Comparison of ENCODE assay signal across 25 cellular contexts in genomic region chr7:80870806-80871205, GRCh38. TPM values are rescaled to one million over a fixed set of nuclear protein-coding genes. Genes with fewer than 3 reads are reported as not detected.
DNase-seq lines count a peak whose midpoint lies in the region; ATAC-seq and TF ChIP-seq lines count a peak whose summit lies in the region.
"Had no signal": no experiment of that assay in that cellular context is flagged by ENCODE, and none has a peak within 500 bp of the region (broad histone marks: within the 10 kb centered on the region; RNA-seq: fewer than 3 reads in every experiment).

No MANE protein-coding gene starts in this region.

- H3K9ac ChIP-seq in PC-3 (ENCODE audit: low read length) = no peak overlapping the region
- H3K9ac ChIP-seq in mesenchymal stem cell (ENCODE audit: low read length) = no peak overlapping the region
- H3K9ac ChIP-seq in skeletal muscle tissue (ENCODE audit: low read depth in 1 of 3, low read length in 3 of 3) = no peak overlapping the region

- no peak overlapping the region for H2BK5ac ChIP-seq in mesenchymal stem cell (ENCODE audit: low read depth, low read length, poor library complexity, severe bottlenecking)

- peak overlapping the region; percentile 72 for H2AK5ac ChIP-seq in mesenchymal stem cell (ENCODE audit: low read length, severe bottlenecking)

- H3K27me3 Mint-ChIP-seq in GM23338 (ENCODE audit: insufficient read depth, low read depth, poor library complexity) = no peaks in the 10 kb centered on the region
- H3K27me3 Mint-ChIP-seq in naive thymus-derived CD4-positive, alpha-beta T cell = no peaks in the 10 kb centered on the region
- H3K27me3 Mint-ChIP-seq: activated CD8-positive, alpha-beta memory T cell treated with anti-CD3 and anti-CD28 coated beads, Interleukin-2, amount 10 ng/mL, durations not matched to agents 7 days and 5 days; activated naive CD4-positive, alpha-beta T cell treated with anti-CD3 and anti-CD28 coated beads, Interleukin-2, amount 10 ng/mL, durations not matched to agents 7 days and 5 days; CD4-positive, alpha-beta memory T cell had no signal

- TF ChIP-seq CTCF in GM23338 (conservative IDR thresholded peaks at IDR 0.05; ENCODE audit: low read depth in 2 of 2) (no peak), PC-3 (conservative IDR thresholded peaks at IDR 0.05; ENCODE audit: low read depth, low read length) (no peak)

- POLR2A ChIA-PET in PC-3 (lab: Charles Lee; ENCODE audit: unreplicated experiment) = no interaction called here
- POLR2A ChIA-PET in naive thymus-derived CD4-positive, alpha-beta T cell (lab: Charles Lee) = no interaction called here

- no peaks in the 10 kb centered on the region for H3K79me2 ChIP-seq in GM23338 (replicated peaks; ENCODE audit: insufficient read depth)
- H3K79me2 ChIP-seq in PC-3 (ENCODE audit: low read length) = 0 out of 2 replicates have a peak, but pooled peaks cover 11% of the 10 kb centered on the region

- H3K23ac ChIP-seq in mesenchymal stem cell (ENCODE audit: low read length in 2 of 2) = no peak overlapping the region

- no peak for ATAC-seq in GM23338
- ATAC-seq in PC-3 = no peak
- ATAC-seq in HG03175 (IDR thresholded peaks at IDR 0.05; ENCODE audit: unreplicated experiment) = no peak
- ATAC-seq in naive thymus-derived CD4-positive, alpha-beta T cell = no peak
- ATAC-seq: activated CD8-positive, alpha-beta memory T cell treated with anti-CD3 and anti-CD28 coated beads, Interleukin-2, amount 10 ng/mL, durations not matched to agents 7 days and 5 days; activated T-cell treated with anti-CD3 and anti-CD28 coated beads, Interleukin-2, amount 50 U/mL, for 72 hours; lower lobe of right lung; stimulated activated effector memory CD8-positive, alpha-beta T cell treated with anti-CD3 and anti-CD28 coated beads, Interleukin-12 subunit alpha, Interleukin-12 subunit beta, amount 100 ng/mL, for 72 hours; WTC11 had no signal

- H3K36me3 ChIP-seq in GM23338 (ENCODE audit: insufficient read depth) (no peaks in the 10 kb centered on the region), PC-3 (ENCODE audit: low read depth, low read length) (no peaks in the 10 kb centered on the region), mesenchymal stem cell (ENCODE audit: control insufficient read depth in 1 of 2, insufficient read depth in 2 of 2, low read depth in 1 of 2, low read length in 2 of 2) (peaks cover 10 to 63% of the 10 kb centered on the region in 2 experiments), skeletal muscle tissue (ENCODE audit: control insufficient read depth in 3 of 3, insufficient read depth in 3 of 3, low read length in 3 of 3) (no peaks in the 10 kb centered on the region)
- H3K36me3 ChIP-seq in naive thymus-derived CD4-positive, alpha-beta T cell (ENCODE audit: control insufficient read depth in 2 of 3, insufficient read depth in 3 of 3, low read length in 3 of 3) = no peaks in the 10 kb centered on the region
- H3K36me3 ChIP-seq: lower lobe of right lung, spleen had no signal

- no peak overlapping the region for H2BK12ac ChIP-seq in mesenchymal stem cell (ENCODE audit: low read length in 2 of 2)

- peaks cover 6% of the 10 kb centered on the region for H3K79me1 ChIP-seq in mesenchymal stem cell (replicated peaks; ENCODE audit: low read length, poor library complexity, severe bottlenecking)

- H3K36me3 Mint-ChIP-seq in GM23338 (ENCODE audit: low read depth) = no peaks in the 10 kb centered on the region
- no peaks in the 10 kb centered on the region for H3K36me3 Mint-ChIP-seq in naive thymus-derived CD4-positive, alpha-beta T cell
- H3K36me3 Mint-ChIP-seq: activated CD8-positive, alpha-beta memory T cell treated with anti-CD3 and anti-CD28 coated beads, Interleukin-2, amount 10 ng/mL, durations not matched to agents 7 days and 5 days; activated naive CD4-positive, alpha-beta T cell treated with anti-CD3 and anti-CD28 coated beads, Interleukin-2, amount 10 ng/mL, durations not matched to agents 7 days and 5 days; CD4-positive, alpha-beta memory T cell; stimulated activated effector memory CD8-positive, alpha-beta T cell treated with anti-CD3 and anti-CD28 coated beads, Interleukin-12 subunit alpha, Interleukin-12 subunit beta, amount 100 ng/mL, for 72 hours; WTC11 had no signal

- no peak overlapping the region for H4K91ac ChIP-seq in mesenchymal stem cell (ENCODE audit: low read length)

- H3K4me1 ChIP-seq in GM23338 (ENCODE audit: insufficient read depth) (peaks cover 4% of the 10 kb centered on the region; the same call in 1 of the 2 replicates), PC-3 (ENCODE audit: insufficient read depth, low read length) (peaks cover 25% of the 10 kb centered on the region), mesenchymal stem cell (ENCODE audit: control insufficient read depth, insufficient read depth, low read depth, low read length) (no peaks in the 10 kb centered on the region), skeletal muscle tissue (ENCODE audit: control insufficient read depth in 3 of 3, insufficient read depth in 3 of 3, low read length in 3 of 3) (peaks cover 0 to 6% (median 6%) of the 10 kb centered on the region in 3 donors)
- no peaks in the 10 kb centered on the region for H3K4me1 ChIP-seq in naive thymus-derived CD4-positive, alpha-beta T cell (ENCODE audit: control insufficient read depth in 2 of 2, insufficient read depth in 2 of 2, low read length in 2 of 2)
- H3K4me1 ChIP-seq: lower lobe of right lung, spleen, testis had no signal

- H3K4ac ChIP-seq in mesenchymal stem cell (ENCODE audit: low read depth in 1 of 2, low read length in 2 of 2) = no peak overlapping the region

- intact Hi-C loops in PC-3 (cut with micrococcal nuclease) = no loop called here
- intact Hi-C loops in naive thymus-derived CD4-positive, alpha-beta T cell (cut with micrococcal nuclease) = no loop called here

- H2AFZ ChIP-seq in GM23338 (no peak overlapping the region), PC-3 (ENCODE audit: low read length) (no peak overlapping the region), mesenchymal stem cell (ENCODE audit: low read depth, low read length) (no peak overlapping the region)

- no peak overlapping the region for H3K18ac ChIP-seq in mesenchymal stem cell (ENCODE audit: low read depth in 1 of 2, low read length in 2 of 2)

- DNase-seq in GM23338 (ENCODE audit: low spot score) (no peak), PC-3 (no peak), mesenchymal stem cell (no peak), NCI-H1694 treated with DMSO at 0.1 percent for 48 hours (lab: John Stamatoyannopoulos, UW) (no peak)
- no peak for DNase-seq in naive thymus-derived CD4-positive, alpha-beta T cell
- DNase-seq: activated CD4-positive, alpha-beta T cell treated with anti-CD3 and anti-CD28 coated beads, Interleukin-2, amount 50 U/mL, for 1 hour; activated CD8-positive, alpha-beta memory T cell treated with anti-CD3 and anti-CD28 coated beads, Interleukin-2, amount 10 ng/mL, durations not matched to agents 7 days and 5 days; activated naive CD4-positive, alpha-beta T cell treated with anti-CD3 and anti-CD28 coated beads, Interleukin-2, amount 10 ng/mL, durations not matched to agents 7 days and 5 days; activated T-cell treated with anti-CD3 and anti-CD28 coated beads, Interleukin-2, amount 50 U/mL, for 72 hours; amniotic stem cell; CD4-positive, alpha-beta memory T cell; effector memory CD4-positive, alpha-beta T cell; HFFc6; KG1; lower lobe of right lung; NCI-H1436 treated with DMSO at 0.1 percent for 48 hours; spleen; stimulated activated CD4-positive, alpha-beta T cell treated with anti-CD3 and anti-CD28 coated beads, Interleukin-2, amount 100 ng/mL, for 48 hours; T1000; testis had no signal

- H3K4me2 ChIP-seq in GM23338 (no peak overlapping the region), PC-3 (ENCODE audit: low read length) (peak overlapping the region; percentile 63; the same call in 1 of the 2 replicates), mesenchymal stem cell (ENCODE audit: low read length, poor library complexity, severe bottlenecking) (no peak overlapping the region)

- no peaks in the 10 kb centered on the region for H3F3A ChIP-seq in GM23338 (replicated peaks; ENCODE audit: low read depth)
- no peaks in the 10 kb centered on the region for H3F3A ChIP-seq in PC-3 (ENCODE audit: low read length, unreplicated experiment)

- H3K4me1 Mint-ChIP-seq in GM23338 = peaks cover 12% of the 10 kb centered on the region
- no peaks in the 10 kb centered on the region for H3K4me1 Mint-ChIP-seq in naive thymus-derived CD4-positive, alpha-beta T cell
- H3K4me1 Mint-ChIP-seq: activated CD8-positive, alpha-beta memory T cell treated with anti-CD3 and anti-CD28 coated beads, Interleukin-2, amount 10 ng/mL, durations not matched to agents 7 days and 5 days; activated naive CD4-positive, alpha-beta T cell treated with anti-CD3 and anti-CD28 coated beads, Interleukin-2, amount 10 ng/mL, durations not matched to agents 7 days and 5 days; CD4-positive, alpha-beta memory T cell; stimulated activated effector memory CD8-positive, alpha-beta T cell treated with anti-CD3 and anti-CD28 coated beads, Interleukin-12 subunit alpha, Interleukin-12 subunit beta, amount 100 ng/mL, for 72 hours had no signal

- H4K20me1 ChIP-seq in GM23338 (replicated peaks; ENCODE audit: insufficient read depth) (no peaks in the 10 kb centered on the region), PC-3 (ENCODE audit: low read length) (no peaks in the 10 kb centered on the region)

- H3K14ac ChIP-seq in mesenchymal stem cell (ENCODE audit: low read length in 2 of 2) = no peak overlapping the region

- 80% methylated on average over 1 of the region's 3 CpGs for WGBS in mesenchymal stem cell

- H3K9me3 ChIP-seq in PC-3 (ENCODE audit: low read length) (no peaks in the 10 kb centered on the region), mesenchymal stem cell (ENCODE audit: control insufficient read depth, low read length) (no peaks in the 10 kb centered on the region), skeletal muscle tissue (ENCODE audit: control insufficient read depth in 3 of 3, low read length in 3 of 3) (no peaks in the 10 kb centered on the region)
- no peaks in the 10 kb centered on the region for H3K9me3 ChIP-seq in naive thymus-derived CD4-positive, alpha-beta T cell (ENCODE audit: control insufficient read depth in 2 of 3, low read length in 3 of 3)
- H3K9me3 ChIP-seq: lower lobe of right lung, testis had no signal

- no peak overlapping the region for H2BK15ac ChIP-seq in mesenchymal stem cell (ENCODE audit: low read depth, poor library complexity, severe bottlenecking)

- H3K27ac Mint-ChIP-seq in GM23338 = 0 out of 2 replicates have a peak overlapping the region, but pooled peaks have one; percentile 6
- H3K27ac Mint-ChIP-seq in naive thymus-derived CD4-positive, alpha-beta T cell = no peak overlapping the region
- H3K27ac Mint-ChIP-seq: activated CD8-positive, alpha-beta memory T cell treated with anti-CD3 and anti-CD28 coated beads, Interleukin-2, amount 10 ng/mL, durations not matched to agents 7 days and 5 days; activated naive CD4-positive, alpha-beta T cell treated with anti-CD3 and anti-CD28 coated beads, Interleukin-2, amount 10 ng/mL, durations not matched to agents 7 days and 5 days; activated T-cell treated with anti-CD3 and anti-CD28 coated beads, Interleukin-2, amount 50 U/mL, for 72 hours; CD4-positive, alpha-beta memory T cell; HFFc6; stimulated activated effector memory CD8-positive, alpha-beta T cell treated with anti-CD3 and anti-CD28 coated beads, Interleukin-12 subunit alpha, Interleukin-12 subunit beta, amount 100 ng/mL, for 72 hours; WTC11 had no signal

- BruUV-seq in PC-3 (replicated peaks; lab: Mats Ljungman, UMichigan) = no TSS peak

- no peak overlapping the region for H3K4me3 ChIP-seq in GM23338
- no peak overlapping the region for H3K4me3 ChIP-seq in PC-3 (ENCODE audit: low read length)
- H3K4me3 ChIP-seq in mesenchymal stem cell (ENCODE audit: insufficient read depth in 1 of 2, low read depth in 1 of 2, low read length in 2 of 2) = no peak overlapping the region
- no peak overlapping the region for H3K4me3 ChIP-seq in skeletal muscle tissue (ENCODE audit: low read length in 3 of 3)
- H3K4me3 ChIP-seq in naive thymus-derived CD4-positive, alpha-beta T cell (ENCODE audit: low read length) = no peak overlapping the region
- H3K4me3 ChIP-seq: lower lobe of right lung, spleen, testis had no signal

- H2BK120ac ChIP-seq in mesenchymal stem cell (ENCODE audit: low read depth, low read length) = no peak overlapping the region

- no peak overlapping the region for H4K8ac ChIP-seq in mesenchymal stem cell (ENCODE audit: low read length)

- no peak overlapping the region for H3K4me3 Mint-ChIP-seq in GM23338
- no peak overlapping the region for H3K4me3 Mint-ChIP-seq in naive thymus-derived CD4-positive, alpha-beta T cell
- H3K4me3 Mint-ChIP-seq: activated CD8-positive, alpha-beta memory T cell treated with anti-CD3 and anti-CD28 coated beads, Interleukin-2, amount 10 ng/mL, durations not matched to agents 7 days and 5 days; activated naive CD4-positive, alpha-beta T cell treated with anti-CD3 and anti-CD28 coated beads, Interleukin-2, amount 10 ng/mL, durations not matched to agents 7 days and 5 days; activated T-cell treated with anti-CD3 and anti-CD28 coated beads, Interleukin-2, amount 50 U/mL, for 72 hours; CD4-positive, alpha-beta memory T cell; HFFc6; stimulated activated effector memory CD8-positive, alpha-beta T cell treated with anti-CD3 and anti-CD28 coated beads, Interleukin-12 subunit alpha, Interleukin-12 subunit beta, amount 100 ng/mL, for 72 hours; WTC11 had no signal

- H3K9me3 Mint-ChIP-seq in GM23338 = no peaks in the 10 kb centered on the region
- peaks cover 0 to 7% (median 0%) of the 10 kb centered on the region in 11 donors for H3K9me3 Mint-ChIP-seq in naive thymus-derived CD4-positive, alpha-beta T cell
- H3K9me3 Mint-ChIP-seq: activated naive CD4-positive, alpha-beta T cell treated with anti-CD3 and anti-CD28 coated beads, Interleukin-2, amount 10 ng/mL, durations not matched to agents 7 days and 5 days; HFFc6; WTC11 had no signal

- CTCF ChIA-PET in PC-3 (lab: Charles Lee) = no interaction called here
- CTCF ChIA-PET in naive thymus-derived CD4-positive, alpha-beta T cell (lab: Charles Lee) = no interaction called here

- H3K9me2 ChIP-seq in GM23338 (ENCODE audit: insufficient read depth) (peaks cover 3% of the 10 kb centered on the region; the same call in 1 of the 2 replicates), PC-3 (replicated peaks; ENCODE audit: low read length) (no peaks in the 10 kb centered on the region)

- H3K27ac ChIP-seq in GM23338 (ENCODE audit: low read depth) = no peak overlapping the region
- H3K27ac ChIP-seq in PC-3 (ENCODE audit: low read length) = peak overlapping the region; percentile 78
- H3K27ac ChIP-seq in mesenchymal stem cell (ENCODE audit: low read length, poor library complexity, severe bottlenecking) = peak overlapping the region; percentile 29
- H3K27ac ChIP-seq in skeletal muscle tissue (ENCODE audit: low read depth, low read length) = peak overlapping the region; percentile 17
- H3K27ac ChIP-seq in naive thymus-derived CD4-positive, alpha-beta T cell (ENCODE audit: low read depth, low read length) = no peak overlapping the region
- H3K27ac ChIP-seq: lower lobe of right lung, RWPE1, spleen, testis had no signal

- H3K27me3 ChIP-seq in GM23338 (ENCODE audit: insufficient read depth) (no peaks in the 10 kb centered on the region), PC-3 (ENCODE audit: low read length) (no peaks in the 10 kb centered on the region), mesenchymal stem cell (ENCODE audit: control insufficient read depth in 1 of 2, insufficient read depth in 1 of 2, low read length in 2 of 2) (no peaks in the 10 kb centered on the region), skeletal muscle tissue (ENCODE audit: control insufficient read depth in 3 of 3, insufficient read depth in 3 of 3, low read length in 3 of 3) (no peaks in the 10 kb centered on the region)
- H3K27me3 ChIP-seq in naive thymus-derived CD4-positive, alpha-beta T cell (ENCODE audit: control insufficient read depth in 2 of 2, insufficient read depth in 2 of 2, low read length in 2 of 2) = no peaks in the 10 kb centered on the region
- H3K27me3 ChIP-seq: spleen, testis had no signal

RNA-seq across cellular contexts. Expression of gene SEMA3C, which starts 48.0 kb away (rescaled TPM):
- total RNA-seq in GM23338 (2014; rRNA removed; shearing (Covaris generic)) = 3.1 and 3.5 TPM in 2 replicates
- polyA plus RNA-seq in GM23338 (2016; fragmentation: Nextera tagmentation; extraction: Ambion mirVana) = 0.40 and 1.0 TPM in 2 replicates
- 27.4 and 28.0 TPM in 2 replicates for total RNA-seq in PC-3 (2014; rRNA removed)
- 15.0 TPM for polyA plus RNA-seq in mesenchymal stem cell (2013, experiment 1 of 2)
- 14.3 TPM for polyA plus RNA-seq in mesenchymal stem cell (2013, experiment 2 of 2)
- total RNA-seq in skeletal muscle tissue = 266 TPM
- total RNA-seq in naive thymus-derived CD4-positive, alpha-beta T cell = 1 to 10 TPM in 2 of 5 experiments, under 1 TPM in 2, not detected in 1; 0.35 to 9.4 (median 0.85) TPM
- polyA plus RNA-seq in naive thymus-derived CD4-positive, alpha-beta T cell = not detected
- total RNA-seq: activated CD8-positive, alpha-beta memory T cell treated with anti-CD3 and anti-CD28 coated beads, Interleukin-2, amount 10 ng/mL, durations not matched to agents 7 days and 5 days; activated T-cell treated with anti-CD3 and anti-CD28 coated beads, Interleukin-2, amount 50 U/mL, for 72 hours had no signal
- polyA plus RNA-seq: CD4-positive, alpha-beta memory T cell had no signal

Comparison
In these comparisons a context has a peak if more than half of its experiments do, and no peak if none do; other contexts are left out.
1. H3K27ac ChIP-seq: peak in PC-3 (single experiment), mesenchymal stem cell (single experiment) and skeletal muscle tissue (single experiment); none in GM23338 (single experiment) and naive thymus-derived CD4-positive, alpha-beta T cell (single experiment).